In genomic region chr7:33038639-33039038, GRCh38 we compare ENCODE assay signal across 9 cellular contexts. TPM values are rescaled to one million over a fixed set of nuclear protein-coding genes. Genes with fewer than 3 reads are reported as not detected.
DNase-seq lines count a peak whose midpoint lies in the region; ATAC-seq and TF ChIP-seq lines count a peak whose summit lies in the region.
"Had no signal": no experiment of that assay in that cellular context is flagged by ENCODE, and none has a peak within 500 bp of the region (broad histone marks: within the 10 kb centered on the region; RNA-seq: fewer than 3 reads in every experiment).

No MANE protein-coding gene starts in this region.

- TF ChIP-seq CTCF in heart right ventricle (IDR thresholded peaks at IDR 0.05) (no peak), upper lobe of left lung (IDR thresholded peaks at IDR 0.05) (no peak), tibial artery (IDR thresholded peaks at IDR 0.05) (no peak)

- H3K27me3 Mint-ChIP-seq in activated naive CD8-positive, alpha-beta T cell, result no peaks in the 10 kb centered on the region
- no peaks in the 10 kb centered on the region for H3K27me3 Mint-ChIP-seq in memory B cell

- H3K27ac ChIP-seq in heart right ventricle (peak overlapping the region in 6 of 10 donors; percentile 59 to 87 (median 77)), upper lobe of left lung (peak overlapping the region in 3 of 4 donors; percentile 12 to 83 (median 20)), tibial artery (peak overlapping the region in 1 of 2 donors; percentile 36)

- peaks cover 57% of the 10 kb centered on the region for H3K4me1 Mint-ChIP-seq in activated naive CD8-positive, alpha-beta T cell (ENCODE audit: low read depth)
- H3K4me1 Mint-ChIP-seq in memory B cell, result peaks cover 19% of the 10 kb centered on the region

- H3K36me3 Mint-ChIP-seq in activated naive CD8-positive, alpha-beta T cell, result no peaks in the 10 kb centered on the region
- peaks cover 5% of the 10 kb centered on the region for H3K36me3 Mint-ChIP-seq in memory B cell

- DNase-seq in heart right ventricle (no peak), cardiac septum (ENCODE audit: low spot score) (no peak), memory B cell (ENCODE audit: low spot score in 2 of 2) (no peak), upper lobe of left lung (no peak), tibial artery (no peak)
- DNase-seq: Caco-2 had no signal

- no peak for ATAC-seq in heart right ventricle
- no peak for ATAC-seq in memory B cell (ENCODE audit: low read depth)
- no peak for ATAC-seq in upper lobe of left lung (ENCODE audit: low FRiP score in 2 of 2)
- no peak for ATAC-seq in GM18873 (IDR thresholded peaks at IDR 0.05; ENCODE audit: low FRiP score, unreplicated experiment)
- ATAC-seq in GM19023 (IDR thresholded peaks at IDR 0.05; ENCODE audit: unreplicated experiment), result no peak

- peak overlapping the region; percentile 75 for H3K27ac Mint-ChIP-seq in activated naive CD8-positive, alpha-beta T cell
- H3K27ac Mint-ChIP-seq in memory B cell, result peak overlapping the region; percentile 50

- H3K27me3 ChIP-seq in heart right ventricle (no peaks in the 10 kb centered on the region), upper lobe of left lung (no peaks in the 10 kb centered on the region), tibial artery (no peaks in the 10 kb centered on the region)

- WGBS in heart right ventricle, 2 donors, result 3 to 13% methylated on average over 2 of the region's 2 CpGs
- 21 to 35% methylated on average over 2 of the region's 2 CpGs for WGBS in upper lobe of left lung, 2 donors

- H3K4me3 ChIP-seq in heart right ventricle (peak overlapping the region in 7 of 10 donors; percentile 15 to 67 (median 54)), upper lobe of left lung (peak overlapping the region in 2 of 4 donors; percentile 48 to 50), tibial artery (no peak overlapping the region)

- H3K4me1 ChIP-seq in heart right ventricle, result peaks cover 3 to 54% (median 46%) of the 10 kb centered on the region in 9 donors
- H3K4me1 ChIP-seq in upper lobe of left lung, result peaks cover 25 to 40% (median 34%) of the 10 kb centered on the region in 4 donors
- peaks cover 0 to 33% (median 1%) of the 10 kb centered on the region in 4 donors for H3K4me1 ChIP-seq in tibial artery

- no peaks in the 10 kb centered on the region for H3K9me3 ChIP-seq in heart right ventricle
- H3K9me3 ChIP-seq in upper lobe of left lung, result no peaks in the 10 kb centered on the region
- no peaks in the 10 kb centered on the region for H3K9me3 ChIP-seq in tibial artery
- H3K9me3 ChIP-seq: Caco-2 had no signal

- H3K4me3 Mint-ChIP-seq in activated naive CD8-positive, alpha-beta T cell, result peak overlapping the region; percentile 83
- H3K4me3 Mint-ChIP-seq in memory B cell, result peak overlapping the region; percentile 37

- H3K9me3 Mint-ChIP-seq in activated naive CD8-positive, alpha-beta T cell (ENCODE audit: low read depth), result no peaks in the 10 kb centered on the region
- no peaks in the 10 kb centered on the region for H3K9me3 Mint-ChIP-seq in memory B cell

- peaks cover 0 to 6% (median 0%) of the 10 kb centered on the region in 9 donors for H3K36me3 ChIP-seq in heart right ventricle
- no peaks in the 10 kb centered on the region for H3K36me3 ChIP-seq in upper lobe of left lung
- no peaks in the 10 kb centered on the region for H3K36me3 ChIP-seq in tibial artery

- TF ChIP-seq POLR2A in upper lobe of left lung (IDR thresholded peaks at IDR 0.05), result no peak

- TF ChIP-seq EP300 in upper lobe of left lung (IDR thresholded peaks at IDR 0.05), result no peak

- intact Hi-C loops in heart right ventricle (cut with DNase I), result loop anchor here in 1 of 10 donors (5.0 kb wide), 1 partner anchor 146 kb away; the partner anchor contains the start of gene KBTBD2
- intact Hi-C loops in cardiac septum (cut with DNase I), result no loop called here
- intact Hi-C loops in tibial artery (cut with DNase I; ENCODE audit: low total_unique reads), result no loop called here

RNA-seq across cellular contexts. Expression of gene NT5C3A, which starts 23.9 kb away (rescaled TPM):
- total RNA-seq in heart right ventricle, result 10 to 100 TPM; 17.0 to 32.6 (median 19.6) TPM
- polyA plus RNA-seq in heart right ventricle, result 10 to 100 TPM; 11.6 to 18.2 TPM
- total RNA-seq in cardiac septum, result 21.7 TPM
- 10 to 100 TPM; 18.4 to 52.3 (median 25.0) TPM for total RNA-seq in upper lobe of left lung

Comparison
In these comparisons a context has a peak if more than half of its experiments do, and no peak if none do; other contexts are left out.
1. H3K4me3 ChIP-seq: peak in heart right ventricle (7 of 10); none in tibial artery (0 of 2).